10 cellular contexts compared by ENCODE assay signal in genomic region chr4:53012738-53013137, GRCh38.
DNase-seq lines count a peak whose midpoint lies in the region; ATAC-seq, FAIRE-seq and TF ChIP-seq lines count a peak whose summit lies in the region.
"Had no signal": no experiment of that assay in that cellular context is flagged by ENCODE, and none has a peak within 500 bp of the region (broad histone marks: within the 10 kb centered on the region; RNA-seq: fewer than 3 reads in every experiment).

No MANE protein-coding gene starts in this region.

- peak; percentile 77 for ATAC-seq in HG02981 (IDR thresholded peaks at IDR 0.05; ENCODE audit: unreplicated experiment)

- no peaks in the 10 kb centered on the region for H3K9me3 ChIP-seq in sigmoid colon

- no peak for FAIRE-seq in RCC 7860 (lab: Jason Lieb, UNC)
- FAIRE-seq: islet of Langerhans had no signal

- no peaks in the 10 kb centered on the region for H3K36me3 ChIP-seq in sigmoid colon

- H3K4me3 Mint-ChIP-seq in activated naive CD8-positive, alpha-beta T cell treated with anti-CD3 and anti-CD28 coated beads for 36 hours: peak overlapping the region; percentile 51
- H3K4me3 Mint-ChIP-seq in progenitor cell of endocrine pancreas (ENCODE audit: low read depth): no peak overlapping the region

- H3K27me3 ChIP-seq in sigmoid colon: no peaks in the 10 kb centered on the region

- TF ChIP-seq POLR2A in sigmoid colon (IDR thresholded peaks at IDR 0.05): no peak

- no peaks in the 10 kb centered on the region for H3K27me3 Mint-ChIP-seq in activated naive CD8-positive, alpha-beta T cell treated with anti-CD3 and anti-CD28 coated beads for 36 hours
- H3K27me3 Mint-ChIP-seq in progenitor cell of endocrine pancreas: no peaks in the 10 kb centered on the region
- H3K27me3 Mint-ChIP-seq: stimulated activated naive B cell treated with anti-CD40 and anti-IgM and Interleukin-4, amounts not matched to agents 10 μg/mL and 1 μg/mL and 100 μg/mL, for 72 hours had no signal

- H3K4me3 ChIP-seq in sigmoid colon: no peak overlapping the region

- no peak for TF ChIP-seq EP300 in sigmoid colon (IDR thresholded peaks at IDR 0.05)

- H3K27ac ChIP-seq in sigmoid colon: peak overlapping the region in 3 of 4 donors; percentile 40 to 64 (median 58)

- peaks cover 23% of the 10 kb centered on the region for H3K36me3 Mint-ChIP-seq in activated naive CD8-positive, alpha-beta T cell treated with anti-CD3 and anti-CD28 coated beads for 36 hours
- no peaks in the 10 kb centered on the region for H3K36me3 Mint-ChIP-seq in progenitor cell of endocrine pancreas (ENCODE audit: insufficient read depth)

- no peak for TF ChIP-seq CTCF in sigmoid colon (IDR thresholded peaks at IDR 0.05)
- TF ChIP-seq CTCF in progenitor cell of endocrine pancreas (IDR thresholded peaks at IDR 0.05; ENCODE audit: unreplicated experiment): no peak

- intact Hi-C loops in sigmoid colon (cut with DNase I): no loop called here

- peaks cover 29% of the 10 kb centered on the region for H3K4me1 Mint-ChIP-seq in activated naive CD8-positive, alpha-beta T cell treated with anti-CD3 and anti-CD28 coated beads for 36 hours
- H3K4me1 Mint-ChIP-seq in progenitor cell of endocrine pancreas (ENCODE audit: low read depth): peaks cover 35% of the 10 kb centered on the region

- WGBS in sigmoid colon, 2 donors: 19 to 55% methylated on average over 1 of the region's 1 CpG

- DNase-seq in activated CD4-positive, alpha-beta T cell treated with anti-CD3 and anti-CD28 coated beads for 48 hours: peak; percentile 8
- no peak for DNase-seq in activated CD4-positive, alpha-beta T cell treated with anti-CD3 and anti-CD28 coated beads, Interleukin-2, amount 50 U/mL, for 1 hour
- DNase-seq in activated naive CD8-positive, alpha-beta T cell treated with anti-CD3 and anti-CD28 coated beads for 36 hours: no peak
- DNase-seq in sigmoid colon (no peak), progenitor cell of endocrine pancreas (ENCODE audit: low spot score, unreplicated experiment) (no peak), RCC 7860 (ENCODE audit: low spot score) (no peak), DMS79 (lab: John Stamatoyannopoulos, UW) (no peak)
- DNase-seq: stimulated activated naive B cell treated with anti-CD40 and anti-IgM and Interleukin-4, amounts not matched to agents 10 μg/mL and 1 μg/mL and 100 μg/mL, for 72 hours had no signal

- peaks cover 3% of the 10 kb centered on the region for H3K9me3 Mint-ChIP-seq in activated naive CD8-positive, alpha-beta T cell treated with anti-CD3 and anti-CD28 coated beads for 36 hours
- peaks cover 6% of the 10 kb centered on the region for H3K9me3 Mint-ChIP-seq in progenitor cell of endocrine pancreas (ENCODE audit: low read depth)
- H3K9me3 Mint-ChIP-seq: stimulated activated naive B cell treated with anti-CD40 and anti-IgM and Interleukin-4, amounts not matched to agents 10 μg/mL and 1 μg/mL and 100 μg/mL, for 72 hours had no signal

- peak overlapping the region; percentile 60 for H3K27ac Mint-ChIP-seq in activated naive CD8-positive, alpha-beta T cell treated with anti-CD3 and anti-CD28 coated beads for 36 hours
- no peak overlapping the region for H3K27ac Mint-ChIP-seq in progenitor cell of endocrine pancreas
- H3K27ac Mint-ChIP-seq: stimulated activated naive B cell treated with anti-CD40 and anti-IgM and Interleukin-4, amounts not matched to agents 10 μg/mL and 1 μg/mL and 100 μg/mL, for 72 hours had no signal

- peaks cover 0 to 52% (median 40%) of the 10 kb centered on the region in 4 donors for H3K4me1 ChIP-seq in sigmoid colon
